Comparison of ENCODE assay signal across 14 cellular contexts in genomic region chrX:130826249-130826648, GRCh38.
"Had no signal": no experiment of that assay in that cellular context is flagged by ENCODE, and none has a peak within 500 bp of the region (broad histone marks: within the 10 kb centered on the region; RNA-seq: fewer than 3 reads in every experiment).

No MANE protein-coding gene starts in this region.

- H3K4me3 ChIP-seq: heart right ventricle, left ventricle myocardium inferior, spleen had no signal

- DNase-seq: activated B cell treated with CpG ODN at 0.5 μM for 24 hours; activated CD4-positive, alpha-beta memory T cell treated with anti-CD3 and anti-CD28 coated beads for 36 hours; activated CD4-positive, alpha-beta T cell treated with anti-CD3 and anti-CD28 coated beads for 4 hours; activated CD8-positive, alpha-beta memory T cell treated with anti-CD3 and anti-CD28 coated beads, Interleukin-2, amount 10 ng/mL, durations not matched to agents 7 days and 5 days; cerebellar nuclear complex; cortex of kidney; erythroblast; heart right ventricle; left ventricle myocardium inferior; mammary epithelial cell; midbrain; nucleus accumbens; spleen; stimulated activated naive B cell treated with anti-CD40 and anti-IgM and Interleukin-4, amounts not matched to agents 10 μg/mL and 1 μg/mL and 100 μg/mL, for 72 hours had no signal

- H3K4me1 ChIP-seq: heart right ventricle, left ventricle myocardium inferior had no signal

- H3K27ac ChIP-seq: heart right ventricle, left ventricle myocardium inferior, spleen had no signal

- H3K27me3 ChIP-seq: heart right ventricle, spleen had no signal

- H3K9me3 ChIP-seq: heart right ventricle, left ventricle myocardium inferior, spleen had no signal

- ATAC-seq: activated CD8-positive, alpha-beta memory T cell treated with anti-CD3 and anti-CD28 coated beads, Interleukin-2, amount 10 ng/mL, durations not matched to agents 7 days and 5 days; heart right ventricle; stimulated activated naive B cell treated with anti-CD40 and anti-IgM and Interleukin-4, amounts not matched to agents 10 μg/mL and 1 μg/mL and 100 μg/mL, for 72 hours had no signal

- H3K36me3 ChIP-seq: heart right ventricle, left ventricle myocardium inferior, spleen had no signal
